In the genomic region with DNA sequence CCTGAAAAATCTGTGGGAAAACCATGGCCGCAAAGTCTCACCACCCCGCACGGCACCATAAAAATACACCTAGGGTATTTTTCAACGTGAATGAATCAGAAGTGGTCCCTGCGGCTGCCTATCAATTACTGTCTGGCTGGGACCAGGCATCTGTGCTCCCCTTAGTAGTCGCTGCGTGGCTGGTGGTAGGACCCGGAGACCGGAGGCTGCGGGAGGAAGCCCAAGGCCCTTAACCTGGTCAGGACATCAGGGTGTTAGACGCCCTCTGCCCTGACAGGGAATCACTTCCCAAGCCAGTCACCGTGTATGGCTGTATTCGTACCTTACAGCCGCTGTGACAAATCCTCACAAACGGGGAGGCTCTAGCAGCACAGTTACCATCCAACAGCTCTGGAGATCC, we compare ENCODE assay signal across 20 cellular contexts.
A peak's percentile ranks its signal among the peaks of the same experiment; 100 is the strongest.
DNase-seq lines count a peak whose midpoint lies in the region; FAIRE-seq and TF ChIP-seq lines count a peak whose summit lies in the region.
"Had no signal": no experiment of that assay in that cellular context is flagged by ENCODE, and none has a peak within 500 bp of the region (broad histone marks: within the 10 kb centered on the region; RNA-seq: fewer than 3 reads in every experiment).

No MANE protein-coding gene starts in this region.

- POLR2A ChIA-PET in H1 (lab: Charles Lee; ENCODE audit: partially characterized antibody), result no interaction called here

- peak overlapping the region; percentile 22 for H3K56ac ChIP-seq in H1 (replicated peaks; ENCODE audit: insufficient read length, low read depth, low read length)

- no peak for FAIRE-seq in H1 (lab: Jason Lieb, UNC)
- FAIRE-seq: A549, G401.6, GM12891, GM19239, H54, HepG2 had no signal

- 90% methylated on average over 15 of the region's 15 CpGs; no CpG with 5 or more reads in 1 of the 2 experiments for WGBS in H1 (ENCODE audit: extremely low coverage in 1 of 2, insufficient coverage in 1 of 2, insufficient read length in 1 of 2, insufficient replicate concordance in 2 of 2, low coverage in 1 of 2, low lambda C conversion rate in 2 of 2, missing lambda C conversion rate in 1 of 2), 2 experiments
- WGBS in trophoblast cell (ENCODE audit: extremely low coverage, insufficient coverage, insufficient read length), result no CpG with 5 or more reads among the region's 15 CpGs

- H3K27me3 ChIP-seq in H1 (replicated peaks in 1 of 4; ENCODE audit: control insufficient read depth in 3 of 4, extremely low read depth in 1 of 4, insufficient read depth in 3 of 4, low read length in 3 of 4) (no peaks in the 10 kb centered on the region), osteoblast (ENCODE audit: insufficient read depth, low read length) (no peaks in the 10 kb centered on the region), trophoblast cell (ENCODE audit: insufficient read depth, low read length) (no peaks in the 10 kb centered on the region)

- H4K8ac ChIP-seq in H1 (ENCODE audit: extremely low read depth, insufficient read depth, low read length) (peak overlapping the region; percentile 41; the same call in 1 of the 2 replicates), trophoblast cell (ENCODE audit: low read depth, low read length) (no peak overlapping the region)

- no peak overlapping the region for H3K27ac Mint-ChIP-seq in mesothelial cell of epicardium
- H3K27ac Mint-ChIP-seq: CD8-positive, alpha-beta T cell; HFFc6; IgD-negative memory B cell had no signal

- H3K23ac ChIP-seq in H1 (ENCODE audit: insufficient read length) (no peak overlapping the region), trophoblast cell (ENCODE audit: low read length) (no peak overlapping the region)

- CTCF ChIA-PET in H1 (lab: Charles Lee; ENCODE audit: partially characterized antibody), result no interaction called here

- H3K36me3 ChIP-seq in H1 (ENCODE audit: control insufficient read depth in 2 of 4, insufficient read depth in 4 of 4, low read length in 3 of 4) (no peaks in the 10 kb centered on the region), osteoblast (ENCODE audit: insufficient read depth, low read length) (no peaks in the 10 kb centered on the region), trophoblast cell (ENCODE audit: control insufficient read depth in 1 of 2, insufficient read depth in 2 of 2, low read length in 2 of 2) (no peaks in the 10 kb centered on the region)

- peak; percentile 13 for DNase-seq in activated effector memory CD4-positive, alpha-beta T cell treated with anti-CD3 and anti-CD28 coated beads, Interleukin-2, amount 50 U/mL, for 16 hours
- DNase-seq in activated effector memory CD4-positive, alpha-beta T cell treated with Interleukin-2 at 50 U/mL for 16 hours, result no peak
- no peak for DNase-seq in H1 (ENCODE audit: low read depth in 1 of 2, low spot score in 2 of 2)
- DNase-seq in osteoblast (ENCODE audit: insufficient read length, low spot score, missing footprints), result peak; percentile 43
- no peak for DNase-seq in mesothelial cell of epicardium (ENCODE audit: low spot score in 2 of 2, unreplicated experiment in 2 of 2)
- no peak for DNase-seq in trophoblast cell
- DNase-seq in activated gamma-delta T cell (lab: John Stamatoyannopoulos, UW), result no peak
- DNase-seq: AML-193; CD8-positive, alpha-beta T cell; DMS 273 treated with DMSO at 0.1 percent for 48 hours; GM23248; HFFc6 had no signal

- peaks cover 5% of the 10 kb centered on the region for H3K4me1 Mint-ChIP-seq in mesothelial cell of epicardium
- H3K4me1 Mint-ChIP-seq: IgD-negative memory B cell had no signal

- H3K79me1 ChIP-seq in H1 (ENCODE audit: low read depth, low read length) (no peaks in the 10 kb centered on the region), trophoblast cell (ENCODE audit: low read length) (no peaks in the 10 kb centered on the region)

- no peak for TF ChIP-seq RAD21 in H1 (IDR thresholded peaks at IDR 0.05 in 1 of 2, conservative IDR thresholded peaks at IDR 0.05 in 1 of 2; ENCODE audit: low read depth in 2 of 2, low read length in 2 of 2)

- no peaks in the 10 kb centered on the region for H3K79me2 ChIP-seq in H1 (ENCODE audit: control insufficient read depth in 1 of 2, insufficient read depth in 2 of 2, low read length in 2 of 2)
- no peaks in the 10 kb centered on the region for H3K79me2 ChIP-seq in osteoblast (ENCODE audit: insufficient read depth, low read length)
- no peaks in the 10 kb centered on the region for H3K79me2 ChIP-seq in trophoblast cell (ENCODE audit: control insufficient read depth, insufficient read depth, low read length, poor library complexity)

- TF ChIP-seq POLR2A in H1 (IDR thresholded peaks at IDR 0.05; ENCODE audit: control extremely low read depth in 1 of 2, low read depth in 2 of 2, low read length in 2 of 2), result no peak

- no peaks in the 10 kb centered on the region for H3K9me3 Mint-ChIP-seq in mesothelial cell of epicardium
- H3K9me3 Mint-ChIP-seq: CD8-positive, alpha-beta T cell had no signal

- peaks cover 3% of the 10 kb centered on the region for H3K27me3 Mint-ChIP-seq in mesothelial cell of epicardium (ENCODE audit: low read depth)

- H3K23me2 ChIP-seq in H1 (ENCODE audit: low read depth, low read length), result peaks cover 6% of the 10 kb centered on the region

- H3K4me3 ChIP-seq in H1 (ENCODE audit: extremely low read depth in 1 of 4, insufficient read depth in 2 of 4, low read depth in 3 of 4, low read length in 4 of 4), result no peak overlapping the region
- no peak overlapping the region for H3K4me3 ChIP-seq in osteoblast (ENCODE audit: insufficient read depth, low read length)
- no peak overlapping the region for H3K4me3 ChIP-seq in trophoblast cell (ENCODE audit: low read depth, low read length)
- H3K4me3 ChIP-seq: A549, GM23248 had no signal

- H3K9ac ChIP-seq in H1 (replicated peaks in 1 of 4; ENCODE audit: extremely low read depth in 1 of 4, low read depth in 3 of 4, low read length in 3 of 4) (no peak overlapping the region), trophoblast cell (ENCODE audit: low read length) (no peak overlapping the region)
- H3K9ac ChIP-seq: GM23248 had no signal

- no peak for TF ChIP-seq EP300 in H1 (IDR thresholded peaks at IDR 0.05; ENCODE audit: borderline replicate concordance in 1 of 2, low read depth in 2 of 2, low read length in 2 of 2)

- H2AFZ ChIP-seq in H1 (ENCODE audit: low read length) (no peak overlapping the region), osteoblast (ENCODE audit: low read length) (no peak overlapping the region), trophoblast cell (ENCODE audit: insufficient read depth, low read length, poor library complexity) (no peak overlapping the region)
- H2AFZ ChIP-seq: GM23248 had no signal

- H3K27ac ChIP-seq in H1 (ENCODE audit: low read depth, low read length) (no peak overlapping the region), osteoblast (ENCODE audit: low read depth, low read length) (no peak overlapping the region), trophoblast cell (ENCODE audit: low read depth, low read length) (no peak overlapping the region)
- H3K27ac ChIP-seq: 22Rv1, A549, GM23248 had no signal

- no peak for TF ChIP-seq CTCF in H1 (IDR thresholded peaks at IDR 0.05; ENCODE audit: control extremely low read depth in 1 of 3, insufficient read depth in 1 of 3, low read depth in 1 of 3, low read length in 3 of 3)
- no peak for TF ChIP-seq CTCF in osteoblast (IDR thresholded peaks at IDR 0.05; ENCODE audit: extremely low read depth, low read depth, low read length)
- TF ChIP-seq CTCF in mesothelial cell of epicardium (IDR thresholded peaks at IDR 0.05; ENCODE audit: unreplicated experiment), result no peak

- H2BK20ac ChIP-seq in H1 (ENCODE audit: low read length), result 0 out of 2 replicates have a peak overlapping the region, but pooled peaks have one; percentile 87

- H2AK5ac ChIP-seq in H1 (ENCODE audit: low read depth, low read length), result peak overlapping the region; percentile 96
- no peak overlapping the region for H2AK5ac ChIP-seq in trophoblast cell (ENCODE audit: low read length)

- H2BK5ac ChIP-seq in H1 (ENCODE audit: low read depth, low read length), result no peak overlapping the region; the same call in 1 of the 2 replicates
- H2BK5ac ChIP-seq in trophoblast cell (ENCODE audit: low read depth, low read length, poor library complexity), result no peak overlapping the region

- H2BK15ac ChIP-seq in H1 (ENCODE audit: low read length), result peak overlapping the region; percentile 18; the same call in 1 of the 2 replicates

- peak overlapping the region; percentile 85 for H2BK120ac ChIP-seq in H1 (replicated peaks; ENCODE audit: low read depth, low read length)
- H2BK120ac ChIP-seq in trophoblast cell (ENCODE audit: insufficient read depth, low read length, poor library complexity), result no peak overlapping the region

- H3K14ac ChIP-seq in H1 (ENCODE audit: insufficient read length) (no peak overlapping the region), trophoblast cell (ENCODE audit: low read length) (no peak overlapping the region)

- no peaks in the 10 kb centered on the region for H3K36me3 Mint-ChIP-seq in mesothelial cell of epicardium
- H3K36me3 Mint-ChIP-seq: CD8-positive, alpha-beta T cell had no signal

- H2BK12ac ChIP-seq in H1 (ENCODE audit: low read depth, low read length) (peak overlapping the region; percentile 91), trophoblast cell (ENCODE audit: low read length) (no peak overlapping the region)

- H3K4me2 ChIP-seq in H1 (ENCODE audit: insufficient read depth in 1 of 2, low read depth in 2 of 2, low read length in 2 of 2) (no peak overlapping the region), osteoblast (ENCODE audit: insufficient read depth, low read length) (no peak overlapping the region), trophoblast cell (ENCODE audit: low read length) (no peak overlapping the region)
- H3K4me2 ChIP-seq: A549 had no signal

- peak overlapping the region; percentile 78 for H4K91ac ChIP-seq in H1 (replicated peaks; ENCODE audit: insufficient read length, low read length)
- no peak overlapping the region for H4K91ac ChIP-seq in trophoblast cell (ENCODE audit: low read depth, low read length)

- H4K12ac ChIP-seq in trophoblast cell (ENCODE audit: low read depth, low read length), result no peak overlapping the region

- peaks cover 0 to 4% of the 10 kb centered on the region in 2 experiments for H4K20me1 ChIP-seq in H1 (replicated peaks in 1 of 2; ENCODE audit: control insufficient read depth in 1 of 2, insufficient read depth in 2 of 2, low read length in 2 of 2)
- H4K20me1 ChIP-seq in osteoblast (ENCODE audit: insufficient read depth, low read length), result no peaks in the 10 kb centered on the region

- H3K4ac ChIP-seq in H1 (replicated peaks; ENCODE audit: insufficient read length, low read depth, low read length) (no peak overlapping the region), trophoblast cell (ENCODE audit: low read depth, low read length) (no peak overlapping the region)

- no peak overlapping the region for H3K18ac ChIP-seq in H1 (ENCODE audit: extremely low read depth, low read length)
- no peak overlapping the region for H3K18ac ChIP-seq in trophoblast cell (ENCODE audit: low read length)

- H3K4me3 Mint-ChIP-seq in mesothelial cell of epicardium, result no peak overlapping the region
- H3K4me3 Mint-ChIP-seq: CD8-positive, alpha-beta T cell; HFFc6; IgD-negative memory B cell had no signal

- H3K4me1 ChIP-seq in H1 (replicated peaks in 1 of 4; ENCODE audit: control insufficient read depth in 3 of 4, insufficient read depth in 4 of 4, low read length in 3 of 4) (peaks cover 5 to 33% (median 19%) of the 10 kb centered on the region in 4 experiments), osteoblast (ENCODE audit: insufficient read depth, low read length) (no peaks in the 10 kb centered on the region), trophoblast cell (ENCODE audit: control insufficient read depth in 1 of 2, insufficient read depth in 2 of 2, low read length in 2 of 2) (no peaks in the 10 kb centered on the region)

- H4K5ac ChIP-seq in H1 (ENCODE audit: insufficient read length, low read depth, low read length), result no peak overlapping the region

- H3K9me3 ChIP-seq in H1 (ENCODE audit: insufficient read depth in 2 of 2, low read depth in 1 of 2, low read length in 1 of 2) (no peaks in the 10 kb centered on the region), osteoblast (ENCODE audit: low read depth, low read length) (no peaks in the 10 kb centered on the region), trophoblast cell (ENCODE audit: insufficient read depth, low read depth, low read length) (peaks cover 6% of the 10 kb centered on the region)
- H3K9me3 ChIP-seq: A549 had no signal

Comparison
In these comparisons a context has a peak if more than half of its experiments do, and no peak if none do; other contexts are left out.
1. DNase-seq: peak in activated effector memory CD4-positive, alpha-beta T cell treated with anti-CD3 and anti-CD28 coated beads, Interleukin-2, amount 50 U/mL, for 16 hours (single experiment) and osteoblast (single experiment); none in activated effector memory CD4-positive, alpha-beta T cell treated with Interleukin-2 at 50 U/mL for 16 hours (single experiment), H1 (0 of 2), mesothelial cell of epicardium (0 of 2), trophoblast cell (0 of 2) and activated gamma-delta T cell (single experiment).